8 cellular contexts compared by ENCODE assay signal in genomic region chr17:81295031-81295677, GRCh38. TPM values are rescaled to one million over a fixed set of nuclear protein-coding genes. Genes with fewer than 3 reads are reported as not detected.
DNase-seq lines count a peak whose midpoint lies in the region; ATAC-seq and TF ChIP-seq lines count a peak whose summit lies in the region.

TSS of gene SLC38A10 (minus strand) at chr17:81295307. CDS start at chr17:81294921, 386 bp downstream.

- CTCF ChIA-PET in PC-9 (lab: Charles Lee), result interaction anchor here (0.6 to 0.8 kb wide), 2 partner anchors 11 to 70 kb away, joined by 3 to 28 read pairs; no protein-coding TSS in a partner anchor

- H3F3A ChIP-seq in PC-9 (ENCODE audit: insufficient read depth, low read depth), result peaks cover 8% of the 10 kb centered on the region; the same call in 1 of the 2 replicates

- TF ChIP-seq CTCF in PC-9 (conservative IDR thresholded peaks at IDR 0.05) (no peak), epithelial cell of esophagus (IDR thresholded peaks at IDR 0.05; ENCODE audit: insufficient read depth, low read depth, low read length, missing control alignments) (peak; percentile 4)

- H2AFZ ChIP-seq in PC-9, result peak within 1 kb of the TSS; percentile 87

- H3K4me2 ChIP-seq in PC-9, result peak within 1 kb of the TSS; percentile 92

- intact Hi-C loops in PC-9 (cut with micrococcal nuclease; ENCODE audit: unreplicated experiment), result loop anchor here (1.0 kb wide), 1 partner anchor 99 kb away; no protein-coding TSS in a partner anchor

- peak; percentile 92 for ATAC-seq in GM21423 (IDR thresholded peaks at IDR 0.05; ENCODE audit: unreplicated experiment)

- peaks cover 9% of the 10 kb centered on the region for H4K20me1 ChIP-seq in PC-9 (ENCODE audit: insufficient read depth)

- H3K4me3 ChIP-seq in HUES64 (ENCODE audit: low read length) (peak within 1 kb of the TSS; percentile 89), PC-9 (peak within 1 kb of the TSS; percentile 87), epithelial cell of esophagus (ENCODE audit: low read length) (peak within 1 kb of the TSS; percentile 69)

- POLR2A ChIA-PET in PC-9 (lab: Charles Lee; ENCODE audit: unreplicated experiment), result interaction anchor here (0.6 to 0.7 kb wide), 2 partner anchors 84 to 1506 kb away, joined by 3 to 22 read pairs; no protein-coding TSS in a partner anchor

- no peaks in the 10 kb centered on the region; the same call in 1 of the 2 replicates for H3K4me1 ChIP-seq in HUES64 (ENCODE audit: insufficient read depth, low read length)
- H3K4me1 ChIP-seq in PC-9 (replicated peaks; ENCODE audit: insufficient read depth), result peaks cover 12% of the 10 kb centered on the region; the same call in 1 of the 2 replicates

- H3K27me3 ChIP-seq in HUES64 (ENCODE audit: insufficient read depth, low read length) (no peaks in the 10 kb centered on the region), PC-9 (ENCODE audit: insufficient read depth, low read depth) (no peaks in the 10 kb centered on the region)

- H3K9me3 ChIP-seq in HUES64 (ENCODE audit: insufficient read depth, low read depth, low read length), result no peaks in the 10 kb centered on the region
- no peaks in the 10 kb centered on the region for H3K9me3 ChIP-seq in PC-9 (ENCODE audit: insufficient read depth, low read depth)

- under 1% methylated on average over 59 of the region's 59 CpGs for WGBS in HUES64

- peak within 1 kb of the TSS; percentile 49 for H3K27ac ChIP-seq in HUES64 (ENCODE audit: low read depth, low read length)
- H3K27ac ChIP-seq in PC-9, result peak within 1 kb of the TSS; percentile 56

- peaks cover 47% of the 10 kb centered on the region for H3K79me2 ChIP-seq in PC-9 (ENCODE audit: low read depth)

- H3K9ac ChIP-seq in HUES64 (ENCODE audit: low read depth, low read length), result peak within 1 kb of the TSS; percentile 82

- DNase-seq in DMS 273 (lab: John Stamatoyannopoulos, UW; ENCODE audit: unreplicated experiment), result peak; percentile 93
- peak; percentile 68 to 93 for DNase-seq in PC-9
- peak; percentile 91 for DNase-seq in activated T-cell treated with anti-CD3 and anti-CD28 coated beads for 48 hours (ENCODE audit: low read depth)
- DNase-seq in epithelial cell of esophagus (ENCODE audit: low read depth), result peak; percentile 91
- DNase-seq in mucosa of gallbladder (ENCODE audit: low spot score), result peak; percentile 90
- DNase-seq in stimulated activated CD8-positive, alpha-beta memory T cell treated with anti-CD3 and anti-CD28 coated beads, Interleukin-4, amount 100 ng/mL, for 24 hours (ENCODE audit: low read depth), result peak; percentile 88

- BruUV-seq in PC-9 (replicated peaks; lab: Mats Ljungman, UMichigan), result no TSS peak

- H3K36me3 ChIP-seq in HUES64 (ENCODE audit: insufficient read depth, low read length) (no peaks in the 10 kb centered on the region), PC-9 (ENCODE audit: low read depth) (no peaks in the 10 kb centered on the region)

- no peaks in the 10 kb centered on the region for H3K9me2 ChIP-seq in PC-9 (ENCODE audit: insufficient read depth)

RNA-seq across cellular contexts. Expression of gene SLC38A10, which starts in this region (rescaled TPM):
- 22.2 TPM for polyA plus RNA-seq in HUES64 (2013, experiment 1 of 2)
- 20.5 TPM for polyA plus RNA-seq in HUES64 (2013, experiment 2 of 2)
- total RNA-seq in PC-9 (2021), result 127 and 130 TPM in 2 replicates
- total RNA-seq in mucosa of gallbladder, result 135 TPM

Comparison
In these comparisons a context has a peak if more than half of its experiments do, and no peak if none do; other contexts are left out.
1. Peak in every context shown above with its lines: DNase-seq, ATAC-seq, H3K4me3 ChIP-seq and H3K27ac ChIP-seq.